1 cellular context compared by ENCODE assay signal in the genomic region with DNA sequence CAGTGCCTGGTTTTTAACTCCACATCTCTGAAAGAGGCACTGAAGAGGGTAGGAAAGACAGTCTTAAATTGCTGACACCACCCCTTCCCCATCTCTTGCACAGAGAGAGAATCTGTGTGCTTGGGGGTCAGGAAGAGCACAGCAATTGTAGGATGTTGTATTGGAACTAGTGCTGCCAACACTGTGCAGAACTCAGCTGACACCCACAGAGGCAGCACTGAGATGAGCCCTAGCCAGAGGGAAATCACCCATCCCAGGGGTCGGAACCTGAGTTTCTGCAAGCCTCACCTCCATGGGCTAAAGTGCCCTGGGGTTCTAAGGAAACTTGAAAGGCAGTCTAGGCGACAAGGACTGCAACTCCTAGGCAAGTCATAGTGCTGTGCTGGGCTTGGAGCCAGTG.
TF ChIP-seq lines count a peak whose summit lies in the region.

No MANE protein-coding gene starts in this region.

TF ChIP-seq in GM23338, 12 proteins besides CTCF, POLR2A, EP300 and RAD21 (continued from another document):
- TF ChIP-seq, protein P1, sequence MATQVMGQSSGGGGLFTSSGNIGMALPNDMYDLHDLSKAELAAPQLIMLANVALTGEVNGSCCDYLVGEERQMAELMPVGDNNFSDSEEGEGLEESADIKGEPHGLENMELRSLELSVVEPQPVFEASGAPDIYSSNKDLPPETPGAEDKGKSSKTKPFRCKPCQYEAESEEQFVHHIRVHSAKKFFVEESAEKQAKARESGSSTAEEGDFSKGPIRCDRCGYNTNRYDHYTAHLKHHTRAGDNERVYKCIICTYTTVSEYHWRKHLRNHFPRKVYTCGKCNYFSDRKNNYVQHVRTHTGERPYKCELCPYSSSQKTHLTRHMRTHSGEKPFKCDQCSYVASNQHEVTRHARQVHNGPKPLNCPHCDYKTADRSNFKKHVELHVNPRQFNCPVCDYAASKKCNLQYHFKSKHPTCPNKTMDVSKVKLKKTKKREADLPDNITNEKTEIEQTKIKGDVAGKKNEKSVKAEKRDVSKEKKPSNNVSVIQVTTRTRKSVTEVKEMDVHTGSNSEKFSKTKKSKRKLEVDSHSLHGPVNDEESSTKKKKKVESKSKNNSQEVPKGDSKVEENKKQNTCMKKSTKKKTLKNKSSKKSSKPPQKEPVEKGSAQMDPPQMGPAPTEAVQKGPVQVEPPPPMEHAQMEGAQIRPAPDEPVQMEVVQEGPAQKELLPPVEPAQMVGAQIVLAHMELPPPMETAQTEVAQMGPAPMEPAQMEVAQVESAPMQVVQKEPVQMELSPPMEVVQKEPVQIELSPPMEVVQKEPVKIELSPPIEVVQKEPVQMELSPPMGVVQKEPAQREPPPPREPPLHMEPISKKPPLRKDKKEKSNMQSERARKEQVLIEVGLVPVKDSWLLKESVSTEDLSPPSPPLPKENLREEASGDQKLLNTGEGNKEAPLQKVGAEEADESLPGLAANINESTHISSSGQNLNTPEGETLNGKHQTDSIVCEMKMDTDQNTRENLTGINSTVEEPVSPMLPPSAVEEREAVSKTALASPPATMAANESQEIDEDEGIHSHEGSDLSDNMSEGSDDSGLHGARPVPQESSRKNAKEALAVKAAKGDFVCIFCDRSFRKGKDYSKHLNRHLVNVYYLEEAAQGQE (IDR thresholded peaks at IDR 0.05; ENCODE audit: unreplicated experiment), result no peak
- TF ChIP-seq POLR2AphosphoS5 (IDR thresholded peaks at IDR 0.05; ENCODE audit: low read depth) (no peak), JUNB (IDR thresholded peaks at IDR 0.05; ENCODE audit: unreplicated experiment) (no peak), STAT1 (IDR thresholded peaks at IDR 0.05; ENCODE audit: unreplicated experiment) (no peak), NANOG (IDR thresholded peaks at IDR 0.05; ENCODE audit: borderline replicate concordance) (no peak), EZH2 (IDR thresholded peaks at IDR 0.05; ENCODE audit: low read depth, unreplicated experiment) (no peak)
- TF ChIP-seq, protein P2, sequence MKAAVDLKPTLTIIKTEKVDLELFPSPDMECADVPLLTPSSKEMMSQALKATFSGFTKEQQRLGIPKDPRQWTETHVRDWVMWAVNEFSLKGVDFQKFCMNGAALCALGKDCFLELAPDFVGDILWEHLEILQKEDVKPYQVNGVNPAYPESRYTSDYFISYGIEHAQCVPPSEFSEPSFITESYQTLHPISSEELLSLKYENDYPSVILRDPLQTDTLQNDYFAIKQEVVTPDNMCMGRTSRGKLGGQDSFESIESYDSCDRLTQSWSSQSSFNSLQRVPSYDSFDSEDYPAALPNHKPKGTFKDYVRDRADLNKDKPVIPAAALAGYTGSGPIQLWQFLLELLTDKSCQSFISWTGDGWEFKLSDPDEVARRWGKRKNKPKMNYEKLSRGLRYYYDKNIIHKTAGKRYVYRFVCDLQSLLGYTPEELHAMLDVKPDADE (IDR thresholded peaks at IDR 0.05), result no peak
